1 cellular context compared by ENCODE assay signal in the genomic region with DNA sequence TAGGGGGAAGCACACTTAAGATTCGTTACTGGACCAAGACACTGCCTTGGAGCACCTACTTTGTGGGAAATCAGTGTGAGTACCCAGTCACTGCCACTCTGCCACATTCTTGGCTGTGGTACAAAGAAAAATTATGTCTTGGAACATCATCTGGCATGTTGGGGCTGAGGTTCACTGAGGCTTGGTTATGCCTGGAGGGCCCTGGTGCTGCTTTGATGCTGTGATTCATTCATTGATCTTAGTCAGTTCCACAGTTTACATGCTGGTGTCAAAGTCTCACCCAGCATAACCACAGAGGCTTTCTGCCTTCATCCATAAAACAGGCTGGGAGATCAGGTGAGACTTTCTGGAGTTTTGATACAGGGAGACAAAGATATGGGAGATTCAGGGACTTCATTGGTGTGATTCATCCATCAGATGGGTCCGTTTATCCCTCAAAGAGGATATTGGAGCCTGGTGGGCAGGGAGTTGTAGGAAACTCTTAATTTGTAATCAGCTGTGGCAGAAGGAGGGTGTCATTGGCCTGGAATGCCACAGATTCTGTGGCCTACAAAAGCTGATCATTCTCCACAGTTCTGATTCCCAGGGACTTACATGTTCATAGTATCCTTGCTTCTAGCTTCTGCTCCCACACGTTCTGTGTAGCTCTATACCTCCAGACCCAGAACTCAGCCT.
TF ChIP-seq lines count a peak whose summit lies in the region.

No MANE protein-coding gene starts in this region.

TF ChIP-seq in IMR-90, 13 proteins besides CTCF, POLR2A, EP300 and RAD21 (continued from another document):
- TF ChIP-seq, protein P1, sequence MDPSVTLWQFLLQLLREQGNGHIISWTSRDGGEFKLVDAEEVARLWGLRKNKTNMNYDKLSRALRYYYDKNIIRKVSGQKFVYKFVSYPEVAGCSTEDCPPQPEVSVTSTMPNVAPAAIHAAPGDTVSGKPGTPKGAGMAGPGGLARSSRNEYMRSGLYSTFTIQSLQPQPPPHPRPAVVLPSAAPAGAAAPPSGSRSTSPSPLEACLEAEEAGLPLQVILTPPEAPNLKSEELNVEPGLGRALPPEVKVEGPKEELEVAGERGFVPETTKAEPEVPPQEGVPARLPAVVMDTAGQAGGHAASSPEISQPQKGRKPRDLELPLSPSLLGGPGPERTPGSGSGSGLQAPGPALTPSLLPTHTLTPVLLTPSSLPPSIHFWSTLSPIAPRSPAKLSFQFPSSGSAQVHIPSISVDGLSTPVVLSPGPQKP (IDR thresholded peaks at IDR 0.05; ENCODE audit: borderline replicate concordance, low read depth, low read length): no peak
- no peak for TF ChIP-seq FOS (IDR thresholded peaks at IDR 0.05; ENCODE audit: low read depth, low read length)
- TF ChIP-seq, protein P2, sequence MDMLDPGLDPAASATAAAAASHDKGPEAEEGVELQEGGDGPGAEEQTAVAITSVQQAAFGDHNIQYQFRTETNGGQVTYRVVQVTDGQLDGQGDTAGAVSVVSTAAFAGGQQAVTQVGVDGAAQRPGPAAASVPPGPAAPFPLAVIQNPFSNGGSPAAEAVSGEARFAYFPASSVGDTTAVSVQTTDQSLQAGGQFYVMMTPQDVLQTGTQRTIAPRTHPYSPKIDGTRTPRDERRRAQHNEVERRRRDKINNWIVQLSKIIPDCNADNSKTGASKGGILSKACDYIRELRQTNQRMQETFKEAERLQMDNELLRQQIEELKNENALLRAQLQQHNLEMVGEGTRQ (IDR thresholded peaks at IDR 0.05; ENCODE audit: low read depth, low read length): no peak
- no peak for TF ChIP-seq BHLHE40 (IDR thresholded peaks at IDR 0.05; ENCODE audit: low read depth, low read length)
- TF ChIP-seq NFE2L2 (IDR thresholded peaks at IDR 0.05; ENCODE audit: low read depth, low read length): no peak
- no peak for TF ChIP-seq CHD1 (IDR thresholded peaks at IDR 0.05; ENCODE audit: low read depth, low read length)
- TF ChIP-seq MAZ (IDR thresholded peaks at IDR 0.05; ENCODE audit: borderline replicate concordance, low read depth, low read length): no peak
- no peak for TF ChIP-seq MAFK (IDR thresholded peaks at IDR 0.05; ENCODE audit: low read depth, low read length)
- no peak for TF ChIP-seq CEBPB (IDR thresholded peaks at IDR 0.05; ENCODE audit: low read depth, low read length)
